15 cellular contexts compared by ENCODE assay signal in the genomic region with DNA sequence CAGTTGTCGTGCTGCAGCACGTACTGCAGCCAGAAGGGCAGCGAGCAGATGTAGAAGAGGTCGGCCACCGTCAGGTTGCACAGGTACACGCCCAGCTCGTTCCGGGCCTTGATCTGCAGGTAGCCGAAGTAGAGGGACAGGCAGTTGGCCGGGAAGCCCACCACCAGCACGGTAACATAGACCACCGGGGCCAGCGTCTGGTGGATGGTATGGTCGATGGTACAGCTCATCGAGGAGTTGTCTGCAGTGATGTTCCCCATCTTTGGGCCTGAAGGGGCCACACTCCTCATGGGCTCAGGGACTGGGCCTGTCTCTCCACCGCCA. TPM values are rescaled to one million over a fixed set of nuclear protein-coding genes. Genes with fewer than 3 reads are reported as not detected.
DNase-seq lines count a peak whose midpoint lies in the region; ATAC-seq and TF ChIP-seq lines count a peak whose summit lies in the region.
"Had no signal": no experiment of that assay in that cellular context is flagged by ENCODE, and none has a peak within 500 bp of the region (broad histone marks: within the 10 kb centered on the region; RNA-seq: fewer than 3 reads in every experiment).

No MANE protein-coding gene starts in this region.

- H3K27ac ChIP-seq in right cardiac atrium (ENCODE audit: low read length) (no peak overlapping the region), left ventricle myocardium inferior (replicated peaks) (no peak overlapping the region)
- H3K27ac ChIP-seq: KMS-11 had no signal

- H3K36me3 Mint-ChIP-seq in activated naive CD8-positive, alpha-beta T cell treated with anti-CD3 and anti-CD28 coated beads, Interleukin-2, amount 50 U/mL, for 24 hours (ENCODE audit: low read depth) = peaks cover 35% of the 10 kb centered on the region
- peaks cover 26 to 50% (median 32%) of the 10 kb centered on the region in 3 donors for H3K36me3 Mint-ChIP-seq in immature natural killer cell

- H3K4me1 Mint-ChIP-seq in activated naive CD8-positive, alpha-beta T cell treated with anti-CD3 and anti-CD28 coated beads, Interleukin-2, amount 50 U/mL, for 24 hours = peaks cover 63% of the 10 kb centered on the region
- peaks cover 80 to 81% of the 10 kb centered on the region in 2 donors for H3K4me1 Mint-ChIP-seq in immature natural killer cell

- H3K4me3 Mint-ChIP-seq in activated naive CD8-positive, alpha-beta T cell treated with anti-CD3 and anti-CD28 coated beads, Interleukin-2, amount 50 U/mL, for 24 hours = no peak overlapping the region
- H3K4me3 Mint-ChIP-seq in immature natural killer cell = peak overlapping the region in 1 of 5 donors; percentile 29

- H3K36me3 ChIP-seq in left ventricle myocardium inferior = peaks cover 16% of the 10 kb centered on the region

- no peak overlapping the region for H3K4me3 ChIP-seq in right cardiac atrium (ENCODE audit: low read length)
- H3K4me3 ChIP-seq in left ventricle myocardium inferior = no peak overlapping the region

- DNase-seq in right cardiac atrium = peak in 2 of 3 donors; percentile 58 to 60
- DNase-seq in left ventricle myocardium inferior = no peak
- no peak for DNase-seq in activated naive CD8-positive, alpha-beta T cell treated with anti-CD3 and anti-CD28 coated beads, Interleukin-2, amount 50 U/mL, for 24 hours
- DNase-seq in immature natural killer cell = no peak
- DNase-seq in KBM-7 = no peak
- DNase-seq: C1 segment of cervical spinal cord, DMS79 treated with DMSO at 0.1 percent for 48 hours, GOT3, NCI-H1417 treated with DMSO at 0.1 percent for 48 hours, NCI-H1930, NCI-H526 had no signal

- 98% methylated on average over 16 of the region's 16 CpGs for WGBS in right cardiac atrium

- H3K27me3 ChIP-seq in right cardiac atrium (ENCODE audit: control insufficient read depth, insufficient read depth) (no peaks in the 10 kb centered on the region), left ventricle myocardium inferior (ENCODE audit: low read depth) (no peaks in the 10 kb centered on the region)

- in situ Hi-C loops in KBM-7 (cut with MboI; ENCODE audit: low pct_unique_long_range_greater_than_20kb, low sequenced_read_pairs) = no loop called here

- ATAC-seq in right cardiac atrium (peak in 1 of 2 donors; percentile 5), HG03097 (IDR thresholded peaks at IDR 0.05; ENCODE audit: low FRiP score, unreplicated experiment) (no peak), HG03520 (IDR thresholded peaks at IDR 0.05; ENCODE audit: unreplicated experiment) (no peak)
- no peak for ATAC-seq in activated naive CD8-positive, alpha-beta T cell treated with anti-CD3 and anti-CD28 coated beads, Interleukin-2, amount 50 U/mL, for 24 hours

- H3K27ac Mint-ChIP-seq in activated naive CD8-positive, alpha-beta T cell treated with anti-CD3 and anti-CD28 coated beads, Interleukin-2, amount 50 U/mL, for 24 hours = peak overlapping the region; percentile 39
- H3K27ac Mint-ChIP-seq in immature natural killer cell = peak overlapping the region in 4 of 6 donors; percentile 48 to 77 (median 64)

- no peak for TF ChIP-seq CTCF in left ventricle myocardium inferior (IDR thresholded peaks at IDR 0.05; ENCODE audit: borderline replicate concordance)

- H3K4me1 ChIP-seq in right cardiac atrium (ENCODE audit: control insufficient read depth, insufficient read depth, low read length) (no peaks in the 10 kb centered on the region), left ventricle myocardium inferior (no peaks in the 10 kb centered on the region)

- peaks cover 2% of the 10 kb centered on the region for H3K27me3 Mint-ChIP-seq in activated naive CD8-positive, alpha-beta T cell treated with anti-CD3 and anti-CD28 coated beads, Interleukin-2, amount 50 U/mL, for 24 hours
- peaks cover 3 to 7% (median 7%) of the 10 kb centered on the region in 3 donors for H3K27me3 Mint-ChIP-seq in immature natural killer cell (ENCODE audit: low read depth in 3 of 3)

- H3K9me3 Mint-ChIP-seq in activated naive CD8-positive, alpha-beta T cell treated with anti-CD3 and anti-CD28 coated beads, Interleukin-2, amount 50 U/mL, for 24 hours = peaks cover 9% of the 10 kb centered on the region
- no peaks in the 10 kb centered on the region for H3K9me3 Mint-ChIP-seq in immature natural killer cell

- intact Hi-C loops in right cardiac atrium (cut with DNase I) (no loop called here), left ventricle myocardium inferior (cut with micrococcal nuclease) (no loop called here)

- H3K9me3 ChIP-seq in right cardiac atrium (ENCODE audit: control insufficient read depth, low read length) (no peaks in the 10 kb centered on the region), left ventricle myocardium inferior (replicated peaks) (peaks cover 23% of the 10 kb centered on the region)

RNA-seq across cellular contexts. Expression of a gene that starts 9.8 kb away (rescaled TPM):
- total RNA-seq in right cardiac atrium = 1 to 10 TPM in 1 of 4 donors, under 1 TPM in 3; 0.63 to 1.0 (median 0.80) TPM
- polyA plus RNA-seq in right cardiac atrium = 0.25 TPM
- total RNA-seq in left ventricle myocardium inferior = 0.41 TPM
- 10 to 100 TPM; 19.0 to 40.4 (median 22.4) TPM for polyA plus RNA-seq in immature natural killer cell
- total RNA-seq: HepG2 had no signal
- polyA plus RNA-seq: HepG2 had no signal

Comparison
In these comparisons a context has a peak if more than half of its experiments do, and no peak if none do; other contexts are left out.
1. DNase-seq: peak in right cardiac atrium (2 of 3); none in left ventricle myocardium inferior (single experiment), activated naive CD8-positive, alpha-beta T cell treated with anti-CD3 and anti-CD28 coated beads, Interleukin-2, amount 50 U/mL, for 24 hours (single experiment), immature natural killer cell (0 of 3) and KBM-7 (single experiment).